8 cellular contexts compared by ENCODE assay signal in the genomic region with DNA sequence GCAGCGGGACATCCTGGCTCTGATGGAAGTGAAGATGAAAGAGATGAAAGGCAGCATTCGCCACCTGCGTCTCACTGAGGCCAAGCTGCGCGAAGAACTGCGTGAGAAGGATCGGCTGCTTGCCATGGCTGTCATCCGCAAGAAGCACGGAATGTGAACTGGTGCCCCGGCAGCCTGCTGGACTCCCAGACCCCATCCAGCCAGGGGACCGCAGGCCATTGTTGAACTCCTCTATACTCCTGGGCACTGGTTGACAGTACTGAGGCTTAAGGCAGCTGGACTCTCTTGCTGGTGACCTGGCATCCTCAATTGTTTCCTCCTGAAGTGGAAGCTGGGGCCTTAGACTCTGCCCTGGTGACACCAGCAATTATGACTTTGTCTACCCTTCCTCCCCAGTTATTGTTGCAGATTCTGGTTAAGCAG. TPM values are rescaled to one million over a fixed set of nuclear protein-coding genes. Genes with fewer than 3 reads are reported as not detected.
DNase-seq lines count a peak whose midpoint lies in the region; ATAC-seq, FAIRE-seq and TF ChIP-seq lines count a peak whose summit lies in the region.

No MANE protein-coding gene starts in this region.

- H3K79me2 ChIP-seq in DND-41 (ENCODE audit: insufficient read depth, low read length) (peaks cover 55% of the 10 kb centered on the region), OCI-LY1 (ENCODE audit: insufficient read depth, low read length) (peaks cover 13% of the 10 kb centered on the region)

- H3K4me2 ChIP-seq in DND-41 (ENCODE audit: insufficient read depth, low read length): peak overlapping the region; percentile 92
- H3K4me2 ChIP-seq in OCI-LY1 (ENCODE audit: low read length): peak overlapping the region; percentile 92

- peaks cover 44% of the 10 kb centered on the region for H3K4me1 Mint-ChIP-seq in endodermal cell

- H4K20me1 ChIP-seq in DND-41 (ENCODE audit: insufficient read depth, low read length) (peaks cover 34% of the 10 kb centered on the region), OCI-LY1 (ENCODE audit: insufficient read depth, low read length) (no peaks in the 10 kb centered on the region)

- TF ChIP-seq CTCF in DND-41 (IDR thresholded peaks at IDR 0.05; ENCODE audit: borderline replicate concordance, extremely low read depth, low read length, poor library complexity, severe bottlenecking): no peak
- no peak for TF ChIP-seq CTCF in OCI-LY1 (IDR thresholded peaks at IDR 0.05; ENCODE audit: low read length)
- no peak for TF ChIP-seq CTCF in endodermal cell (conservative IDR thresholded peaks at IDR 0.05)
- TF ChIP-seq CTCF in ovary (IDR thresholded peaks at IDR 0.05): no peak

- H3K36me3 Mint-ChIP-seq in endodermal cell (ENCODE audit: low read depth): peaks cover 2% of the 10 kb centered on the region

- H2AFZ ChIP-seq in DND-41 (ENCODE audit: low read depth, low read length) (peak overlapping the region; percentile 89), OCI-LY1 (ENCODE audit: low read length) (no peak overlapping the region)

- DNase-seq in DND-41 (peak; percentile 86), endodermal cell (no peak), ovary (peak in 2 of 5 donors; percentile 56 to 58), H54 (ENCODE audit: insufficient read length, low spot score) (no peak), GOT3 (lab: John Stamatoyannopoulos, UW) (no peak), NCI-H1436 (lab: John Stamatoyannopoulos, UW) (no peak)

- no peaks in the 10 kb centered on the region for H3K27me3 Mint-ChIP-seq in endodermal cell (ENCODE audit: insufficient read depth)

- intact Hi-C loops in ovary (cut with DNase I): no loop called here

- H3K4me1 ChIP-seq in DND-41 (ENCODE audit: insufficient read depth, low read length) (peaks cover 55% of the 10 kb centered on the region), OCI-LY1 (ENCODE audit: insufficient read depth, low read length, severe bottlenecking) (peaks cover 49% of the 10 kb centered on the region), endodermal cell (ENCODE audit: control insufficient read depth, insufficient read depth, low read length) (peaks cover 22% of the 10 kb centered on the region), ovary (ENCODE audit: insufficient read depth) (peaks cover 15% of the 10 kb centered on the region)

- peak overlapping the region; percentile 92 for H3K27ac Mint-ChIP-seq in endodermal cell

- H3K36me3 ChIP-seq in DND-41 (ENCODE audit: insufficient read depth, low read length): peaks cover 21% of the 10 kb centered on the region
- no peaks in the 10 kb centered on the region; the same call in 1 of the 2 replicates for H3K36me3 ChIP-seq in OCI-LY1 (ENCODE audit: insufficient read depth, low read length)
- peaks cover 4% of the 10 kb centered on the region for H3K36me3 ChIP-seq in endodermal cell (ENCODE audit: control insufficient read depth, insufficient read depth, low read length)
- H3K36me3 ChIP-seq in ovary: no peaks in the 10 kb centered on the region

- no peaks in the 10 kb centered on the region for H3K9me3 ChIP-seq in DND-41 (ENCODE audit: insufficient read depth, low read length, severe bottlenecking)
- H3K9me3 ChIP-seq in OCI-LY1 (ENCODE audit: low read length): no peaks in the 10 kb centered on the region
- no peaks in the 10 kb centered on the region for H3K9me3 ChIP-seq in endodermal cell (ENCODE audit: control insufficient read depth, low read length)
- H3K9me3 ChIP-seq in ovary: no peaks in the 10 kb centered on the region

- H3K27me3 ChIP-seq in DND-41 (ENCODE audit: insufficient read depth, low read length, poor library complexity) (no peaks in the 10 kb centered on the region), OCI-LY1 (ENCODE audit: insufficient read depth, low read length) (no peaks in the 10 kb centered on the region), endodermal cell (ENCODE audit: control insufficient read depth, insufficient read depth, low read length, poor library complexity, severe bottlenecking) (no peaks in the 10 kb centered on the region), ovary (no peaks in the 10 kb centered on the region)

- WGBS in endodermal cell (ENCODE audit: insufficient coverage in 1 of 2, insufficient read length in 1 of 2), 2 experiments: 38 to 39% methylated on average over 11 of the region's 11 CpGs
- WGBS in ovary, 3 donors: 4 to 7% (median 5%) methylated on average over 11 of the region's 11 CpGs

- H3K4me3 Mint-ChIP-seq in endodermal cell: peak overlapping the region; percentile 85

- TF ChIP-seq EP300 in ovary (IDR thresholded peaks at IDR 0.05): no peak

- peak overlapping the region; percentile 62 for H3K9ac ChIP-seq in DND-41 (ENCODE audit: low read depth, low read length)
- H3K9ac ChIP-seq in OCI-LY1 (ENCODE audit: low read length): peak overlapping the region; percentile 90
- H3K9ac ChIP-seq in endodermal cell (ENCODE audit: extremely low read depth, low read length, poor library complexity, severe bottlenecking): no peak overlapping the region

- ATAC-seq in DND-41 (ENCODE audit: insufficient read depth, low read depth) (peak; percentile 44), HG03108 (IDR thresholded peaks at IDR 0.05; ENCODE audit: unreplicated experiment) (no peak)

- no peak for FAIRE-seq in H54 (lab: Jason Lieb, UNC)

- H3K4me3 ChIP-seq in DND-41 (ENCODE audit: low read depth in 1 of 2, low read length in 2 of 2) (peak overlapping the region; percentile 27 to 71; a peak in 3 of 4 replicates), OCI-LY1 (ENCODE audit: low read depth, low read length, poor library complexity, severe bottlenecking) (peak overlapping the region; percentile 95), endodermal cell (ENCODE audit: low read length) (peak overlapping the region; percentile 90), ovary (peak overlapping the region; percentile 85)

- no peaks in the 10 kb centered on the region for H3F3A ChIP-seq in OCI-LY1 (ENCODE audit: insufficient read depth, low read length)

- H3K9me3 Mint-ChIP-seq in endodermal cell: no peaks in the 10 kb centered on the region

- no peak for TF ChIP-seq POLR2A in ovary (IDR thresholded peaks at IDR 0.05)
- no peak for TF ChIP-seq POLR2A in H54 (IDR thresholded peaks at IDR 0.05; ENCODE audit: low read depth, low read length)

- H3K9me2 ChIP-seq in OCI-LY1 (ENCODE audit: low read depth, low read length): no peaks in the 10 kb centered on the region

- H3K27ac ChIP-seq in DND-41 (ENCODE audit: low read length) (peak overlapping the region; percentile 94), OCI-LY1 (ENCODE audit: low read depth, low read length, poor library complexity, severe bottlenecking) (peak overlapping the region; percentile 87), endodermal cell (ENCODE audit: low read depth, low read length) (no peak overlapping the region), ovary (peak overlapping the region; percentile 98 to 100)

RNA-seq across cellular contexts. Expression of a gene that starts 1.2 kb away (rescaled TPM):
- total RNA-seq in endodermal cell (10 to 100 TPM; 28.0 to 32.9 TPM), ovary (10 to 100 TPM; 31.0 to 59.7 (median 46.6) TPM)
- 28.7 TPM for polyA plus RNA-seq in endodermal cell (2013, experiment 1 of 2)
- polyA plus RNA-seq in endodermal cell (2013, experiment 2 of 2): 26.0 TPM
- polyA plus RNA-seq in ovary: 10 to 100 TPM; 17.3 to 30.6 TPM

RNA-seq across cellular contexts. Expression of a gene that starts 3.4 kb away (rescaled TPM):
- total RNA-seq in endodermal cell: 100 to 1,000 TPM; 201 to 218 TPM
- polyA plus RNA-seq in endodermal cell (2013, experiment 1 of 2): 236 TPM
- polyA plus RNA-seq in endodermal cell (2013, experiment 2 of 2): 236 TPM
- 10 to 100 TPM; 35.9 to 98.1 (median 67.8) TPM for total RNA-seq in ovary
- polyA plus RNA-seq in ovary: 100 to 1,000 TPM in 1 of 2 donors, 10 to 100 TPM in 1; 67.6 to 105 TPM

RNA-seq across cellular contexts. Expression of a gene that starts 4.1 kb away (rescaled TPM):
- 10 to 100 TPM; 43.7 to 57.2 TPM for total RNA-seq in endodermal cell
- 59.9 TPM for polyA plus RNA-seq in endodermal cell (2013, experiment 1 of 2)
- 48.1 TPM for polyA plus RNA-seq in endodermal cell (2013, experiment 2 of 2)
- total RNA-seq in ovary: 10 to 100 TPM; 35.8 to 44.9 (median 42.0) TPM
- polyA plus RNA-seq in ovary: 10 to 100 TPM; 18.4 to 57.4 TPM

RNA-seq across cellular contexts. Expression of a gene that starts 29.5 kb away (rescaled TPM):
- total RNA-seq in endodermal cell (10 to 100 TPM; 69.2 to 74.3 TPM), ovary (10 to 100 TPM; 34.7 to 65.3 (median 54.0) TPM)
- 74.2 TPM for polyA plus RNA-seq in endodermal cell (2013, experiment 1 of 2)
- polyA plus RNA-seq in endodermal cell (2013, experiment 2 of 2): 64.8 TPM
- polyA plus RNA-seq in ovary: 10 to 100 TPM; 29.8 to 37.9 TPM

RNA-seq across cellular contexts. Expression of a gene that starts 36.7 kb away (rescaled TPM):
- 1 to 10 TPM; 2.8 to 3.2 TPM for total RNA-seq in endodermal cell
- 3.1 TPM for polyA plus RNA-seq in endodermal cell (2013, experiment 1 of 2)
- polyA plus RNA-seq in endodermal cell (2013, experiment 2 of 2): 1.7 TPM
- 10 to 100 TPM in 1 of 7 donors, 1 to 10 TPM in 6; 2.4 to 13.1 (median 3.2) TPM for total RNA-seq in ovary
- polyA plus RNA-seq in ovary: 1 to 10 TPM; 2.7 to 3.7 TPM
